27 cellular contexts compared by ENCODE assay signal in genomic region chr16:3383045-3383448, GRCh38. TPM values are rescaled to one million over a fixed set of nuclear protein-coding genes. Genes with fewer than 3 reads are reported as not detected.
DNase-seq lines count a peak whose midpoint lies in the region; ATAC-seq and TF ChIP-seq lines count a peak whose summit lies in the region.
"Had no signal": no experiment of that assay in that cellular context is flagged by ENCODE, and none has a peak within 500 bp of the region (broad histone marks: within the 10 kb centered on the region; RNA-seq: fewer than 3 reads in every experiment).

No MANE protein-coding gene starts in this region.

- peaks cover 46 to 87% (median 82%) of the 10 kb centered on the region in 3 donors for H3K36me3 Mint-ChIP-seq in CD8-positive, alpha-beta memory T cell
- peaks cover 71% of the 10 kb centered on the region for H3K36me3 Mint-ChIP-seq in endodermal cell (ENCODE audit: low read depth)
- peaks cover 80% of the 10 kb centered on the region for H3K36me3 Mint-ChIP-seq in activated T-helper 2 cell treated with anti-CD3 and anti-CD28 coated beads, Interferon-gamma antibody, Interleukin-2, Interleukin-4, amounts not matched to agents 10 μg/mL and 5 μg/mL and 100 μg/mL, durations not matched to agents 14 hours and 24 hours and 36 hours (ENCODE audit: low read depth)

- POLR2A ChIA-PET in CD8-positive, alpha-beta memory T cell (lab: Charles Lee), result interaction anchor here (1.7 kb wide), 1 partner anchor 18 kb away, joined by 6 read pairs; the partner anchor contains the start of genes ZNF174 and ZSCAN32

- CTCF ChIA-PET in CD8-positive, alpha-beta memory T cell (lab: Charles Lee), result interaction anchor here (0.7 kb wide), 1 partner anchor 100 kb away, joined by 3 read pairs; the partner anchor contains the start of gene ZNF263

- no peak overlapping the region for H2AFZ ChIP-seq in smooth muscle cell (ENCODE audit: low read depth)
- H2AFZ ChIP-seq: parathyroid adenoma had no signal

- H3K27me3 ChIP-seq in CD8-positive, alpha-beta memory T cell (ENCODE audit: insufficient read depth, low read length, poor library complexity, severe bottlenecking), result no peaks in the 10 kb centered on the region
- H3K27me3 ChIP-seq in HUES6 (ENCODE audit: control insufficient read depth, insufficient read depth, low read length), result no peaks in the 10 kb centered on the region
- no peaks in the 10 kb centered on the region for H3K27me3 ChIP-seq in endodermal cell (ENCODE audit: control insufficient read depth, insufficient read depth, low read length, poor library complexity, severe bottlenecking)
- no peaks in the 10 kb centered on the region for H3K27me3 ChIP-seq in smooth muscle cell (ENCODE audit: low read depth)
- H3K27me3 ChIP-seq: brain microvascular endothelial cell, esophagus squamous epithelium, gastroesophageal sphincter, left lung, SJSA1, thyroid gland had no signal

- no peaks in the 10 kb centered on the region for H4K20me1 ChIP-seq in smooth muscle cell (ENCODE audit: low read depth)

- H3K9me3 ChIP-seq in CD8-positive, alpha-beta memory T cell (ENCODE audit: low read length), result peaks cover 45% of the 10 kb centered on the region
- H3K9me3 ChIP-seq in HUES6 (ENCODE audit: control insufficient read depth, insufficient read depth, low read depth, low read length), result peaks cover 77% of the 10 kb centered on the region
- peaks cover 69% of the 10 kb centered on the region for H3K9me3 ChIP-seq in endodermal cell (ENCODE audit: control insufficient read depth, low read length)
- H3K9me3 ChIP-seq in smooth muscle cell (replicated peaks; ENCODE audit: low read depth), result peaks cover 59% of the 10 kb centered on the region

- H3K4me1 ChIP-seq in CD8-positive, alpha-beta memory T cell (ENCODE audit: insufficient read depth, low read length), result no peaks in the 10 kb centered on the region
- no peaks in the 10 kb centered on the region for H3K4me1 ChIP-seq in HUES6 (ENCODE audit: control insufficient read depth, insufficient read depth, low read length)
- no peaks in the 10 kb centered on the region for H3K4me1 ChIP-seq in endodermal cell (ENCODE audit: control insufficient read depth, insufficient read depth, low read length)
- H3K4me1 ChIP-seq in smooth muscle cell (ENCODE audit: low read depth), result no peaks in the 10 kb centered on the region
- H3K4me1 ChIP-seq: esophagus squamous epithelium, gastroesophageal sphincter, HAP-1, left lung, parathyroid adenoma, SJSA1, thyroid gland had no signal

- TF ChIP-seq CTCF in endodermal cell (conservative IDR thresholded peaks at IDR 0.05) (no peak), smooth muscle cell (IDR thresholded peaks at IDR 0.05; ENCODE audit: borderline replicate concordance, insufficient read depth, poor library complexity, severe bottlenecking) (no peak)

- no peaks in the 10 kb centered on the region for H3K79me2 ChIP-seq in smooth muscle cell (ENCODE audit: low read depth)

- H3K9me3 Mint-ChIP-seq in CD8-positive, alpha-beta memory T cell, result peaks cover 60 to 93% (median 90%) of the 10 kb centered on the region in 5 donors
- peaks cover 91% of the 10 kb centered on the region for H3K9me3 Mint-ChIP-seq in endodermal cell
- H3K9me3 Mint-ChIP-seq in activated T-helper 2 cell treated with anti-CD3 and anti-CD28 coated beads, Interferon-gamma antibody, Interleukin-2, Interleukin-4, amounts not matched to agents 10 μg/mL and 5 μg/mL and 100 μg/mL, durations not matched to agents 14 hours and 24 hours and 36 hours, result peaks cover 84% of the 10 kb centered on the region

- no peak overlapping the region for H3K27ac Mint-ChIP-seq in CD8-positive, alpha-beta memory T cell
- H3K27ac Mint-ChIP-seq in endodermal cell, result no peak overlapping the region
- H3K27ac Mint-ChIP-seq in activated T-helper 2 cell treated with anti-CD3 and anti-CD28 coated beads, Interferon-gamma antibody, Interleukin-2, Interleukin-4, amounts not matched to agents 10 μg/mL and 5 μg/mL and 100 μg/mL, durations not matched to agents 14 hours and 24 hours and 36 hours, result no peak overlapping the region
- H3K27ac Mint-ChIP-seq: effector memory CD8-positive, alpha-beta T cell; nephron progenitor cell had no signal

- H3K4me2 ChIP-seq in smooth muscle cell, result no peak overlapping the region

- peaks cover 0 to 2% (median 0%) of the 10 kb centered on the region in 3 donors for H3K4me1 Mint-ChIP-seq in CD8-positive, alpha-beta memory T cell
- no peaks in the 10 kb centered on the region for H3K4me1 Mint-ChIP-seq in endodermal cell
- no peaks in the 10 kb centered on the region for H3K4me1 Mint-ChIP-seq in activated T-helper 2 cell treated with anti-CD3 and anti-CD28 coated beads, Interferon-gamma antibody, Interleukin-2, Interleukin-4, amounts not matched to agents 10 μg/mL and 5 μg/mL and 100 μg/mL, durations not matched to agents 14 hours and 24 hours and 36 hours (ENCODE audit: low read depth)
- H3K4me1 Mint-ChIP-seq: nephron progenitor cell had no signal

- H3K27me3 Mint-ChIP-seq in CD8-positive, alpha-beta memory T cell, result no peaks in the 10 kb centered on the region
- H3K27me3 Mint-ChIP-seq in endodermal cell (ENCODE audit: insufficient read depth), result peaks cover 11% of the 10 kb centered on the region
- H3K27me3 Mint-ChIP-seq in activated T-helper 2 cell treated with anti-CD3 and anti-CD28 coated beads, Interferon-gamma antibody, Interleukin-2, Interleukin-4, amounts not matched to agents 10 μg/mL and 5 μg/mL and 100 μg/mL, durations not matched to agents 14 hours and 24 hours and 36 hours (ENCODE audit: low read depth), result no peaks in the 10 kb centered on the region
- H3K27me3 Mint-ChIP-seq: effector memory CD8-positive, alpha-beta T cell had no signal

- whole genome bisulfite sequencing in endodermal cell (ENCODE audit: insufficient coverage in 1 of 2, insufficient read length in 1 of 2), 2 experiments, result 94 to 97% methylated on average over 10 of the region's 10 CpGs
- WGBS in smooth muscle cell (ENCODE audit: low lambda C conversion rate), result 96% methylated on average over 10 of the region's 10 CpGs

- no peak overlapping the region for H3K4me3 Mint-ChIP-seq in CD8-positive, alpha-beta memory T cell
- no peak overlapping the region for H3K4me3 Mint-ChIP-seq in endodermal cell
- no peak overlapping the region for H3K4me3 Mint-ChIP-seq in activated T-helper 2 cell treated with anti-CD3 and anti-CD28 coated beads, Interferon-gamma antibody, Interleukin-2, Interleukin-4, amounts not matched to agents 10 μg/mL and 5 μg/mL and 100 μg/mL, durations not matched to agents 14 hours and 24 hours and 36 hours (ENCODE audit: low read depth)
- H3K4me3 Mint-ChIP-seq: effector memory CD8-positive, alpha-beta T cell; nephron progenitor cell had no signal

- H3K4me3 ChIP-seq in CD8-positive, alpha-beta memory T cell (ENCODE audit: low read length), result peak overlapping the region; percentile 51
- H3K4me3 ChIP-seq in HUES6 (ENCODE audit: low read depth, low read length) (0 out of 2 replicates have a peak overlapping the region, but pooled peaks have one; percentile 5), endodermal cell (ENCODE audit: low read length) (peak overlapping the region; percentile 69), smooth muscle cell (peak overlapping the region; percentile 16)
- H3K4me3 ChIP-seq: gastroesophageal sphincter, HAP-1, left lung, SJSA1, thyroid gland had no signal

- no peak for ATAC-seq in GM19467 (IDR thresholded peaks at IDR 0.05; ENCODE audit: unreplicated experiment)
- ATAC-seq: effector memory CD8-positive, alpha-beta T cell; gastroesophageal sphincter; left lung; right cardiac atrium had no signal

- intact Hi-C loops in activated T-helper 2 cell treated with anti-CD3 and anti-CD28 coated beads, Interferon-gamma antibody, Interleukin-2, Interleukin-4, amounts not matched to agents 10 μg/mL and 5 μg/mL and 100 μg/mL, durations not matched to agents 14 hours and 24 hours and 36 hours (cut with micrococcal nuclease), result no loop called here

- H3K9ac ChIP-seq in HUES6 (ENCODE audit: low read length) (no peak overlapping the region), endodermal cell (ENCODE audit: extremely low read depth, low read length, poor library complexity, severe bottlenecking) (no peak overlapping the region), smooth muscle cell (ENCODE audit: low read depth) (no peak overlapping the region)
- H3K9ac ChIP-seq: parathyroid adenoma had no signal

- H3K36me3 ChIP-seq in CD8-positive, alpha-beta memory T cell (ENCODE audit: insufficient read depth, low read length), result peaks cover 40% of the 10 kb centered on the region
- H3K36me3 ChIP-seq in HUES6 (ENCODE audit: control insufficient read depth, insufficient read depth, low read length) (peaks cover 59% of the 10 kb centered on the region), endodermal cell (ENCODE audit: control insufficient read depth, insufficient read depth, low read length) (peaks cover 52% of the 10 kb centered on the region), smooth muscle cell (ENCODE audit: low read depth) (peaks cover 47% of the 10 kb centered on the region)

- H3K27ac ChIP-seq in CD8-positive, alpha-beta memory T cell (ENCODE audit: low read depth, low read length), result no peak overlapping the region
- H3K27ac ChIP-seq in HUES6 (ENCODE audit: low read depth, low read length), result no peak overlapping the region
- no peak overlapping the region for H3K27ac ChIP-seq in endodermal cell (ENCODE audit: low read depth, low read length)
- no peak overlapping the region for H3K27ac ChIP-seq in smooth muscle cell (ENCODE audit: low read depth)
- H3K27ac ChIP-seq: brain microvascular endothelial cell, esophagus squamous epithelium, gastroesophageal sphincter, left lung, parathyroid adenoma, SJSA1, thyroid gland had no signal

- H3F3A ChIP-seq in smooth muscle cell (ENCODE audit: low read depth), result no peaks in the 10 kb centered on the region

- DNase-seq in CD8-positive, alpha-beta memory T cell, result no peak
- no peak for DNase-seq in endodermal cell
- DNase-seq in smooth muscle cell (lab: John Stamatoyannopoulos, UW; ENCODE audit: unreplicated experiment), result no peak
- no peak for DNase-seq in activated T-helper 2 cell treated with anti-CD3 and anti-CD28 coated beads, Interferon-gamma antibody, Interleukin-2, Interleukin-4, amounts not matched to agents 10 μg/mL and 5 μg/mL and 100 μg/mL, durations not matched to agents 14 hours and 24 hours and 36 hours (ENCODE audit: low spot score)
- DNase-seq in AG08395 (ENCODE audit: low spot score), result no peak
- DNase-seq: activated gamma-delta T cell treated with Interleukin-2 at 50 U/mL for 16 hours; brain microvascular endothelial cell; effector memory CD8-positive, alpha-beta T cell; esophagus squamous epithelium; hippocampal formation; KBM-7; left lung; midbrain; NCI-H146; NCI-H510A treated with DMSO at 0.1 percent for 48 hours; nephron progenitor cell; right cardiac atrium; stimulated activated CD4-positive, alpha-beta T cell treated with anti-CD3 and anti-CD28 coated beads, Interleukin-4, amount 100 ng/mL, for 4 hours; stimulated activated naive CD4-positive, alpha-beta T cell treated with Interleukin-2 at 50 U/mL for 16 hours; T-helper 1 cell; thyroid gland had no signal

RNA-seq across cellular contexts. Expression of gene ZSCAN32, which starts 17.8 kb away (rescaled TPM):
- total RNA-seq in CD8-positive, alpha-beta memory T cell, result 10 to 100 TPM; 13.5 to 15.6 TPM
- 17.3 TPM for polyA plus RNA-seq in CD8-positive, alpha-beta memory T cell
- total RNA-seq in endodermal cell (10 to 100 TPM; 19.8 to 24.1 TPM), smooth muscle cell (13.5 and 14.8 TPM in 2 replicates)
- polyA plus RNA-seq in endodermal cell (2013, experiment 1 of 2), result 18.7 TPM
- polyA plus RNA-seq in endodermal cell (2013, experiment 2 of 2), result 18.5 TPM
- 7.4 and 8.8 TPM in 2 replicates for polyA plus RNA-seq in smooth muscle cell
- total RNA-seq in activated T-helper 2 cell treated with anti-CD3 and anti-CD28 coated beads, Interferon-gamma antibody, Interleukin-2, Interleukin-4, amounts not matched to agents 10 μg/mL and 5 μg/mL and 100 μg/mL, durations not matched to agents 14 hours and 24 hours and 36 hours, result 13.2 and 16.1 TPM in 2 replicates

RNA-seq across cellular contexts. Expression of gene ZNF174, which starts 18.0 kb away (rescaled TPM):
- 10 to 100 TPM; 11.4 to 12.3 TPM for total RNA-seq in CD8-positive, alpha-beta memory T cell
- 18.8 TPM for polyA plus RNA-seq in CD8-positive, alpha-beta memory T cell
- 10 to 100 TPM; 11.0 to 13.5 TPM for total RNA-seq in endodermal cell
- 11.5 TPM for polyA plus RNA-seq in endodermal cell (2013, experiment 1 of 2)
- polyA plus RNA-seq in endodermal cell (2013, experiment 2 of 2), result 12.8 TPM
- 8.0 and 10.4 TPM in 2 replicates for total RNA-seq in smooth muscle cell
- 6.8 and 8.3 TPM in 2 replicates for polyA plus RNA-seq in smooth muscle cell
- total RNA-seq in activated T-helper 2 cell treated with anti-CD3 and anti-CD28 coated beads, Interferon-gamma antibody, Interleukin-2, Interleukin-4, amounts not matched to agents 10 μg/mL and 5 μg/mL and 100 μg/mL, durations not matched to agents 14 hours and 24 hours and 36 hours, result 9.2 and 11.1 TPM in 2 replicates

RNA-seq across cellular contexts. Expression of gene OR2C1, which starts 27.4 kb away (rescaled TPM):
- total RNA-seq in CD8-positive, alpha-beta memory T cell, result not detected
- polyA plus RNA-seq in CD8-positive, alpha-beta memory T cell, result 0.15 TPM
- total RNA-seq in endodermal cell (not detected), smooth muscle cell (0.36 TPM in 1 of 2 replicates, not detected in the other)
- 0.43 TPM for polyA plus RNA-seq in endodermal cell (2013, experiment 1 of 2)
- not detected for polyA plus RNA-seq in endodermal cell (2013, experiment 2 of 2)
- not detected in 2 replicates for polyA plus RNA-seq in smooth muscle cell
- not detected in 2 replicates for total RNA-seq in activated T-helper 2 cell treated with anti-CD3 and anti-CD28 coated beads, Interferon-gamma antibody, Interleukin-2, Interleukin-4, amounts not matched to agents 10 μg/mL and 5 μg/mL and 100 μg/mL, durations not matched to agents 14 hours and 24 hours and 36 hours
- total RNA-seq: esophagus squamous epithelium, left lung had no signal
- polyA plus RNA-seq: right cardiac atrium had no signal

Comparison
In these comparisons a context has a peak if more than half of its experiments do, and no peak if none do; other contexts are left out.
1. H3K4me3 ChIP-seq: peak in every context shown above with its lines; median percentile 69 in endodermal cell; 51 in CD8-positive, alpha-beta memory T cell; 16 in smooth muscle cell; 5 in HUES6.